ENCODE assay signal across 1 cellular context in the genomic region with DNA sequence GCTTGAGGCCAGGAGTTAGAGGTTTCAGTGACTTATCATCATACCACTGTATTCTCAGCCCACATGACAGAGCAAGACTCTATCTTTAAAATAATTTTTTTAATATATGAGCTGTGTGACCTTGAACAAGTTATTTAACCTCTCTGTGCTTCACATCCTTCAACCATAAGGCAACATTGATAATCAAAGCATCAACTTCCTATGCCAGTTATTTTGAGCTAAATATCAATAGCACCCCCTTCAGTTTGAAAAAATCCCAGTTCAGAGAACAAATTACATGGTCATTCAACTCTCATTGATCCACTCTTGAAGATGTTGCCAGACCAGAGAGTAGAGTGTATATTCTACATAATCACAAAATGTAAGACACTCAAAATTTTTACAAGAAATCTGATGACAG.
TF ChIP-seq lines count a peak whose summit lies in the region.

No MANE protein-coding gene starts in this region.

TF ChIP-seq in GM23338, 12 proteins besides CTCF, POLR2A, EP300 and RAD21 (continued from another document):
- TF ChIP-seq, protein P1, sequence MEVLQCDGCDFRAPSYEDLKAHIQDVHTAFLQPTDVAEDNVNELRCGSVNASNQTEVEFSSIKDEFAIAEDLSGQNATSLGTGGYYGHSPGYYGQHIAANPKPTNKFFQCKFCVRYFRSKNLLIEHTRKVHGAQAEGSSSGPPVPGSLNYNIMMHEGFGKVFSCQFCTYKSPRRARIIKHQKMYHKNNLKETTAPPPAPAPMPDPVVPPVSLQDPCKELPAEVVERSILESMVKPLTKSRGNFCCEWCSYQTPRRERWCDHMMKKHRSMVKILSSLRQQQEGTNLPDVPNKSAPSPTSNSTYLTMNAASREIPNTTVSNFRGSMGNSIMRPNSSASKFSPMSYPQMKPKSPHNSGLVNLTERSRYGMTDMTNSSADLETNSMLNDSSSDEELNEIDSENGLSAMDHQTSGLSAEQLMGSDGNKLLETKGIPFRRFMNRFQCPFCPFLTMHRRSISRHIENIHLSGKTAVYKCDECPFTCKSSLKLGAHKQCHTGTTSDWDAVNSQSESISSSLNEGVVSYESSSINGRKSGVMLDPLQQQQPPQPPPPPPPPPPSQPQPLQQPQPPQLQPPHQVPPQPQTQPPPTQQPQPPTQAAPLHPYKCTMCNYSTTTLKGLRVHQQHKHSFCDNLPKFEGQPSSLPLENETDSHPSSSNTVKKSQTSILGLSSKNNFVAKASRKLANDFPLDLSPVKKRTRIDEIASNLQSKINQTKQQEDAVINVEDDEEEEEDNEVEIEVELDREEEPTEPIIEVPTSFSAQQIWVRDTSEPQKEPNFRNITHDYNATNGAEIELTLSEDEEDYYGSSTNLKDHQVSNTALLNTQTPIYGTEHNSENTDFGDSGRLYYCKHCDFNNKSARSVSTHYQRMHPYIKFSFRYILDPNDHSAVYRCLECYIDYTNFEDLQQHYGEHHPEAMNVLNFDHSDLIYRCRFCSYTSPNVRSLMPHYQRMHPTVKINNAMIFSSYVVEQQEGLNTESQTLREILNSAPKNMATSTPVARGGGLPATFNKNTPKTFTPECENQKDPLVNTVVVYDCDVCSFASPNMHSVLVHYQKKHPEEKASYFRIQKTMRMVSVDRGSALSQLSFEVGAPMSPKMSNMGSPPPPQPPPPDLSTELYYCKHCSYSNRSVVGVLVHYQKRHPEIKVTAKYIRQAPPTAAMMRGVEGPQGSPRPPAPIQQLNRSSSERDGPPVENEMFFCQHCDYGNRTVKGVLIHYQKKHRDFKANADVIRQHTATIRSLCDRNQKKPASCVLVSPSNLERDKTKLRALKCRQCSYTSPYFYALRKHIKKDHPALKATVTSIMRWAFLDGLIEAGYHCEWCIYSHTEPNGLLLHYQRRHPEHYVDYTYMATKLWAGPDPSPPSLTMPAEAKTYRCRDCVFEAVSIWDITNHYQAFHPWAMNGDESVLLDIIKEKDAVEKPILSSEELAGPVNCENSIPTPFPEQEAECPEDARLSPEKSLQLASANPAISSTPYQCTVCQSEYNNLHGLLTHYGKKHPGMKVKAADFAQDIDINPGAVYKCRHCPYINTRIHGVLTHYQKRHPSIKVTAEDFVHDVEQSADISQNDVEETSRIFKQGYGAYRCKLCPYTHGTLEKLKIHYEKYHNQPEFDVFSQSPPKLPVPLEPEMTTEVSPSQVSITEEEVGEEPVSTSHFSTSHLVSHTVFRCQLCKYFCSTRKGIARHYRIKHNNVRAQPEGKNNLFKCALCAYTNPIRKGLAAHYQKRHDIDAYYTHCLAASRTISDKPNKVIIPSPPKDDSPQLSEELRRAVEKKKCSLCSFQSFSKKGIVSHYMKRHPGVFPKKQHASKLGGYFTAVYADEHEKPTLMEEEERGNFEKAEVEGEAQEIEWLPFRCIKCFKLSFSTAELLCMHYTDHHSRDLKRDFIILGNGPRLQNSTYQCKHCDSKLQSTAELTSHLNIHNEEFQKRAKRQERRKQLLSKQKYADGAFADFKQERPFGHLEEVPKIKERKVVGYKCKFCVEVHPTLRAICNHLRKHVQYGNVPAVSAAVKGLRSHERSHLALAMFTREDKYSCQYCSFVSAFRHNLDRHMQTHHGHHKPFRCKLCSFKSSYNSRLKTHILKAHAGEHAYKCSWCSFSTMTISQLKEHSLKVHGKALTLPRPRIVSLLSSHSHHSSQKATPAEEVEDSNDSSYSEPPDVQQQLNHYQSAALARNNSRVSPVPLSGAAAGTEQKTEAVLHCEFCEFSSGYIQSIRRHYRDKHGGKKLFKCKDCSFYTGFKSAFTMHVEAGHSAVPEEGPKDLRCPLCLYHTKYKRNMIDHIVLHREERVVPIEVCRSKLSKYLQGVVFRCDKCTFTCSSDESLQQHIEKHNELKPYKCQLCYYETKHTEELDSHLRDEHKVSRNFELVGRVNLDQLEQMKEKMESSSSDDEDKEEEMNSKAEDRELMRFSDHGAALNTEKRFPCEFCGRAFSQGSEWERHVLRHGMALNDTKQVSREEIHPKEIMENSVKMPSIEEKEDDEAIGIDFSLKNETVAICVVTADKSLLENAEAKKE (CRISPR knock-in tag; IDR thresholded peaks at IDR 0.05), result no peak
- TF ChIP-seq EZH2 (IDR thresholded peaks at IDR 0.05; ENCODE audit: low read depth, unreplicated experiment), result no peak
- TF ChIP-seq, protein P2, sequence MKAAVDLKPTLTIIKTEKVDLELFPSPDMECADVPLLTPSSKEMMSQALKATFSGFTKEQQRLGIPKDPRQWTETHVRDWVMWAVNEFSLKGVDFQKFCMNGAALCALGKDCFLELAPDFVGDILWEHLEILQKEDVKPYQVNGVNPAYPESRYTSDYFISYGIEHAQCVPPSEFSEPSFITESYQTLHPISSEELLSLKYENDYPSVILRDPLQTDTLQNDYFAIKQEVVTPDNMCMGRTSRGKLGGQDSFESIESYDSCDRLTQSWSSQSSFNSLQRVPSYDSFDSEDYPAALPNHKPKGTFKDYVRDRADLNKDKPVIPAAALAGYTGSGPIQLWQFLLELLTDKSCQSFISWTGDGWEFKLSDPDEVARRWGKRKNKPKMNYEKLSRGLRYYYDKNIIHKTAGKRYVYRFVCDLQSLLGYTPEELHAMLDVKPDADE (IDR thresholded peaks at IDR 0.05), result no peak
- TF ChIP-seq CREB1 (CRISPR knock-in tag; IDR thresholded peaks at IDR 0.05; ENCODE audit: low read depth), result no peak
- TF ChIP-seq, protein P3, sequence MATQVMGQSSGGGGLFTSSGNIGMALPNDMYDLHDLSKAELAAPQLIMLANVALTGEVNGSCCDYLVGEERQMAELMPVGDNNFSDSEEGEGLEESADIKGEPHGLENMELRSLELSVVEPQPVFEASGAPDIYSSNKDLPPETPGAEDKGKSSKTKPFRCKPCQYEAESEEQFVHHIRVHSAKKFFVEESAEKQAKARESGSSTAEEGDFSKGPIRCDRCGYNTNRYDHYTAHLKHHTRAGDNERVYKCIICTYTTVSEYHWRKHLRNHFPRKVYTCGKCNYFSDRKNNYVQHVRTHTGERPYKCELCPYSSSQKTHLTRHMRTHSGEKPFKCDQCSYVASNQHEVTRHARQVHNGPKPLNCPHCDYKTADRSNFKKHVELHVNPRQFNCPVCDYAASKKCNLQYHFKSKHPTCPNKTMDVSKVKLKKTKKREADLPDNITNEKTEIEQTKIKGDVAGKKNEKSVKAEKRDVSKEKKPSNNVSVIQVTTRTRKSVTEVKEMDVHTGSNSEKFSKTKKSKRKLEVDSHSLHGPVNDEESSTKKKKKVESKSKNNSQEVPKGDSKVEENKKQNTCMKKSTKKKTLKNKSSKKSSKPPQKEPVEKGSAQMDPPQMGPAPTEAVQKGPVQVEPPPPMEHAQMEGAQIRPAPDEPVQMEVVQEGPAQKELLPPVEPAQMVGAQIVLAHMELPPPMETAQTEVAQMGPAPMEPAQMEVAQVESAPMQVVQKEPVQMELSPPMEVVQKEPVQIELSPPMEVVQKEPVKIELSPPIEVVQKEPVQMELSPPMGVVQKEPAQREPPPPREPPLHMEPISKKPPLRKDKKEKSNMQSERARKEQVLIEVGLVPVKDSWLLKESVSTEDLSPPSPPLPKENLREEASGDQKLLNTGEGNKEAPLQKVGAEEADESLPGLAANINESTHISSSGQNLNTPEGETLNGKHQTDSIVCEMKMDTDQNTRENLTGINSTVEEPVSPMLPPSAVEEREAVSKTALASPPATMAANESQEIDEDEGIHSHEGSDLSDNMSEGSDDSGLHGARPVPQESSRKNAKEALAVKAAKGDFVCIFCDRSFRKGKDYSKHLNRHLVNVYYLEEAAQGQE (IDR thresholded peaks at IDR 0.05; ENCODE audit: unreplicated experiment), result no peak
- TF ChIP-seq JUNB (IDR thresholded peaks at IDR 0.05; ENCODE audit: unreplicated experiment), result no peak
- no peak for TF ChIP-seq ZNF331 (CRISPR knock-in tag; IDR thresholded peaks at IDR 0.05; ENCODE audit: low read depth)
